Comparison of ENCODE assay signal across 2 cellular contexts in genomic region chr4:6956087-6956433, GRCh38.
TF ChIP-seq lines count a peak whose summit lies in the region.

No MANE protein-coding gene starts in this region.

TF ChIP-seq in SK-N-SH, 30 proteins besides CTCF, POLR2A, EP300 and RAD21 (continued from another document):
- TF ChIP-seq RFX5 (IDR thresholded peaks at IDR 0.05; ENCODE audit: low read length) = no peak
- no peak for TF ChIP-seq POLR2AphosphoS5 (IDR thresholded peaks at IDR 0.05; ENCODE audit: low read depth, low read length)

TF ChIP-seq in SK-N-SH treated with all-trans-retinoic acid at 6 μM for 48 hours, 23 proteins besides CTCF, POLR2A, EP300 and RAD21 (continued from another document):
- no peak for TF ChIP-seq PATZ1 (CRISPR knock-in tag; IDR thresholded peaks at IDR 0.05; ENCODE audit: borderline replicate concordance)
- TF ChIP-seq ISL1 (CRISPR knock-in tag; IDR thresholded peaks at IDR 0.05) = no peak
- TF ChIP-seq GLIS3 (CRISPR knock-in tag; IDR thresholded peaks at IDR 0.05) = no peak
- no peak for TF ChIP-seq ZFP3 (CRISPR knock-in tag; IDR thresholded peaks at IDR 0.05)
TF ChIP-seq in SK-N-SH treated with all-trans-retinoic acid at 6 μM for 48 hours: peak in this region for 0.
